ENCODE assay signal across 9 cellular contexts in genomic region chr12:127381043-127381668, GRCh38.
DNase-seq lines count a peak whose midpoint lies in the region; ATAC-seq, FAIRE-seq and TF ChIP-seq lines count a peak whose summit lies in the region.
"Had no signal": no experiment of that assay in that cellular context is flagged by ENCODE, and none has a peak within 500 bp of the region (broad histone marks: within the 10 kb centered on the region; RNA-seq: fewer than 3 reads in every experiment).

No MANE protein-coding gene starts in this region.

- H3K9me3 ChIP-seq in PC-9 (ENCODE audit: insufficient read depth, low read depth) (no peaks in the 10 kb centered on the region), astrocyte (ENCODE audit: insufficient read depth, low read depth, low read length) (no peaks in the 10 kb centered on the region)

- H3K79me2 ChIP-seq in PC-9 (ENCODE audit: low read depth) (no peaks in the 10 kb centered on the region), astrocyte (ENCODE audit: insufficient read depth, low read length) (no peaks in the 10 kb centered on the region)

- no peak overlapping the region for H3K27ac Mint-ChIP-seq in astrocyte (ENCODE audit: unreplicated experiment)

- FAIRE-seq in astrocyte (lab: Jason Lieb, UNC), result no peak
- FAIRE-seq: islet of Langerhans had no signal

- H2AFZ ChIP-seq in PC-9, result 0 out of 2 replicates have a peak overlapping the region, but pooled peaks have one; percentile 13
- H2AFZ ChIP-seq in astrocyte (ENCODE audit: low read depth, low read length), result peak overlapping the region; percentile 78

- H3K9me3 Mint-ChIP-seq in astrocyte (ENCODE audit: unreplicated experiment), result peaks cover 2% of the 10 kb centered on the region

- no peaks in the 10 kb centered on the region for H3K36me3 Mint-ChIP-seq in astrocyte (ENCODE audit: low read depth, unreplicated experiment)

- POLR2A ChIA-PET in PC-9 (lab: Charles Lee; ENCODE audit: unreplicated experiment), result interaction anchor here (0.6 to 0.7 kb wide), 2 partner anchors 228 to 609 kb away, joined by 7 to 8 read pairs; no protein-coding TSS in a partner anchor

- CTCF ChIA-PET in PC-9 (lab: Charles Lee), result interaction anchor here (0.6 to 0.9 kb wide), 2 partner anchors 273 to 605 kb away, joined by 3 read pairs; no protein-coding TSS in a partner anchor

- no TSS peak for BruUV-seq in PC-9 (replicated peaks; lab: Mats Ljungman, UMichigan)

- H3K4me1 Mint-ChIP-seq in astrocyte (ENCODE audit: low read depth, unreplicated experiment), result no peaks in the 10 kb centered on the region

- peak overlapping the region; percentile 57 for H3K9ac ChIP-seq in astrocyte (ENCODE audit: low read length)

- no peaks in the 10 kb centered on the region for H3K36me3 ChIP-seq in PC-9 (ENCODE audit: low read depth)
- no peaks in the 10 kb centered on the region for H3K36me3 ChIP-seq in astrocyte (ENCODE audit: insufficient read depth, low read length)

- H3K4me3 Mint-ChIP-seq in astrocyte (ENCODE audit: unreplicated experiment), result no peak overlapping the region

- DNase-seq in AG20443 (ENCODE audit: low spot score), result peak; percentile 69
- DNase-seq in PC-9, result peak in 1 of 2 experiments; percentile 50
- DNase-seq in astrocyte (ENCODE audit: low read depth), result peak; percentile 4
- peak; percentile 22 for DNase-seq in iPS DF 4.7 (ENCODE audit: extremely low read depth, low spot score)
- DNase-seq in stimulated activated CD4-positive, alpha-beta T cell treated with anti-CD3 and anti-CD28 coated beads, Interleukin-12 subunit alpha, Interleukin-12 subunit beta, amount 100 ng/mL, for 4 hours, result peak; percentile 35

- H3K27me3 ChIP-seq in PC-9 (ENCODE audit: insufficient read depth, low read depth) (0 out of 2 replicates have a peak, but pooled peaks cover 1% of the 10 kb centered on the region), astrocyte (ENCODE audit: insufficient read depth, low read length) (no peaks in the 10 kb centered on the region)

- peak overlapping the region; percentile 72 for H3K4me2 ChIP-seq in PC-9
- H3K4me2 ChIP-seq in astrocyte (ENCODE audit: low read length), result peak overlapping the region; percentile 86

- no peaks in the 10 kb centered on the region for H3F3A ChIP-seq in PC-9 (ENCODE audit: insufficient read depth, low read depth)

- peak overlapping the region; percentile 35; the same call in 1 of the 2 replicates for H3K4me3 ChIP-seq in PC-9
- peak overlapping the region; percentile 55 for H3K4me3 ChIP-seq in astrocyte (ENCODE audit: insufficient read depth, low read depth, low read length)

- intact Hi-C loops in PC-9 (cut with micrococcal nuclease; ENCODE audit: unreplicated experiment), result loop anchor here (2.0 to 5.0 kb wide), 2 partner anchors 272 to 599 kb away; no protein-coding TSS in a partner anchor

- no peaks in the 10 kb centered on the region for H3K4me1 ChIP-seq in PC-9 (replicated peaks; ENCODE audit: insufficient read depth)
- peaks cover 12% of the 10 kb centered on the region for H3K4me1 ChIP-seq in astrocyte (ENCODE audit: insufficient read depth, low read length)

- TF ChIP-seq CTCF in PC-9 (conservative IDR thresholded peaks at IDR 0.05) (peak; percentile 88), astrocyte (IDR thresholded peaks at IDR 0.05; ENCODE audit: insufficient read depth, low read depth, low read length) (peak; percentile 78)

- no peaks in the 10 kb centered on the region for H3K9me2 ChIP-seq in PC-9 (ENCODE audit: insufficient read depth)

- no peaks in the 10 kb centered on the region for H4K20me1 ChIP-seq in PC-9 (ENCODE audit: insufficient read depth)
- H4K20me1 ChIP-seq in astrocyte (ENCODE audit: insufficient read depth, low read length), result no peaks in the 10 kb centered on the region

- H3K27me3 Mint-ChIP-seq in astrocyte (ENCODE audit: low read depth, unreplicated experiment), result no peaks in the 10 kb centered on the region

- ATAC-seq in GM18858 (IDR thresholded peaks at IDR 0.05; ENCODE audit: unreplicated experiment) (peak; percentile 47), HG03432 (IDR thresholded peaks at IDR 0.05; ENCODE audit: unreplicated experiment) (peak; percentile 91), GM19455 (IDR thresholded peaks at IDR 0.05; ENCODE audit: unreplicated experiment) (no peak)

- H3K27ac ChIP-seq in PC-9 (no peak overlapping the region), astrocyte (ENCODE audit: low read depth, low read length) (no peak overlapping the region)
